ENCODE assay signal across 8 cellular contexts in the genomic region with DNA sequence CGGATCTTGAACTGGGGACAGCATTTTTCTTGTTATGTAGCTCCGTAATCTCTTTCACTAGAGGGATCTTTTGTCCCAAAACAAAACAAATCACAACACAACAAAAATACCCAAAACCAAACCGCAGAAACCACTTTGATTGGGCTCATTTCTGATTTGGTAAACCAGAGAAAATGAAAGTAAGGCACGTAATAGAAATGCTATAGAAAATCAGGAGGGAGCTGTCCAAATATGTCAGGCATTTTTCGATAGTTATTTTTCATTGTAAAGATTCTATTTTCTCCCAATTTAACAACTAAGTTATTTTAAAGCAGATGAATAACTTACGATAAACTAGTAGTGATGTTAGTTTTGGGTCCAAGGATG. TPM values are rescaled to one million over a fixed set of nuclear protein-coding genes. Genes with fewer than 3 reads are reported as not detected.
DNase-seq lines count a peak whose midpoint lies in the region; ATAC-seq and TF ChIP-seq lines count a peak whose summit lies in the region.
"Had no signal": no experiment of that assay in that cellular context is flagged by ENCODE, and none has a peak within 500 bp of the region (broad histone marks: within the 10 kb centered on the region; RNA-seq: fewer than 3 reads in every experiment).

No MANE protein-coding gene starts in this region.

- H3K4me1 Mint-ChIP-seq in activated CD4-positive, alpha-beta memory T cell treated with anti-CD3 and anti-CD28 coated beads for 36 hours (ENCODE audit: low read depth), result peaks cover 16% of the 10 kb centered on the region

- H3K4me3 Mint-ChIP-seq in activated CD4-positive, alpha-beta memory T cell treated with anti-CD3 and anti-CD28 coated beads for 36 hours, result peak overlapping the region; percentile 64

- no peaks in the 10 kb centered on the region for H3K36me3 Mint-ChIP-seq in activated CD4-positive, alpha-beta memory T cell treated with anti-CD3 and anti-CD28 coated beads for 36 hours

- H3K79me2 ChIP-seq in smooth muscle cell (ENCODE audit: low read depth), result no peaks in the 10 kb centered on the region

- H3K36me3 ChIP-seq in HAP-1 (replicated peaks), result no peaks in the 10 kb centered on the region
- no peaks in the 10 kb centered on the region for H3K36me3 ChIP-seq in smooth muscle cell (ENCODE audit: low read depth)

- peak overlapping the region; percentile 52 for H3K4me3 ChIP-seq in HAP-1
- peak overlapping the region; percentile 93 for H3K4me3 ChIP-seq in smooth muscle cell

- POLR2A ChIA-PET in activated CD4-positive, alpha-beta memory T cell treated with anti-CD3 and anti-CD28 coated beads for 36 hours (lab: Charles Lee), result no interaction called here

- H2AFZ ChIP-seq in smooth muscle cell (ENCODE audit: low read depth), result peak overlapping the region; percentile 19

- peak overlapping the region; percentile 97 for H3K4me2 ChIP-seq in smooth muscle cell

- no peak overlapping the region for H3K27ac Mint-ChIP-seq in activated CD4-positive, alpha-beta memory T cell treated with anti-CD3 and anti-CD28 coated beads for 36 hours

- intact Hi-C loops in activated CD4-positive, alpha-beta memory T cell treated with anti-CD3 and anti-CD28 coated beads for 36 hours (cut with micrococcal nuclease), result loop anchor here (10.0 kb wide), 1 partner anchor 820 kb away; no protein-coding TSS in a partner anchor

- WGBS in smooth muscle cell (ENCODE audit: low lambda C conversion rate), result 32% methylated on average over 6 of the region's 6 CpGs

- H3K4me1 ChIP-seq in HAP-1, result peaks cover 2% of the 10 kb centered on the region; the same call in 1 of the 2 replicates
- peaks cover 4% of the 10 kb centered on the region for H3K4me1 ChIP-seq in smooth muscle cell (ENCODE audit: low read depth)

- H3F3A ChIP-seq in smooth muscle cell (ENCODE audit: low read depth), result no peaks in the 10 kb centered on the region

- H3K27ac ChIP-seq in smooth muscle cell (ENCODE audit: low read depth), result no peak overlapping the region

- H3K9ac ChIP-seq in smooth muscle cell (ENCODE audit: low read depth), result no peak overlapping the region

- no peaks in the 10 kb centered on the region for H3K9me3 ChIP-seq in HAP-1
- H3K9me3 ChIP-seq in smooth muscle cell (replicated peaks; ENCODE audit: low read depth), result no peaks in the 10 kb centered on the region

- H3K9me3 Mint-ChIP-seq in activated CD4-positive, alpha-beta memory T cell treated with anti-CD3 and anti-CD28 coated beads for 36 hours, result no peaks in the 10 kb centered on the region

- peaks cover 37% of the 10 kb centered on the region for H3K27me3 Mint-ChIP-seq in activated CD4-positive, alpha-beta memory T cell treated with anti-CD3 and anti-CD28 coated beads for 36 hours

- peak in 1 of 2 experiments; percentile 38 for DNase-seq in HAP-1 (ENCODE audit: low spot score in 2 of 2)
- DNase-seq in activated CD4-positive, alpha-beta memory T cell treated with anti-CD3 and anti-CD28 coated beads for 36 hours, result no peak
- DNase-seq in glomerular endothelial cell (ENCODE audit: extremely low read depth, low read depth, low spot score), result peak; percentile 10
- no peak for DNase-seq in smooth muscle cell (lab: John Stamatoyannopoulos, UW; ENCODE audit: unreplicated experiment)
- no peak for DNase-seq in SIG-M5 (lab: John Stamatoyannopoulos, UW)
- DNase-seq: NCI-H774 had no signal

- TF ChIP-seq CTCF in smooth muscle cell (IDR thresholded peaks at IDR 0.05; ENCODE audit: borderline replicate concordance, insufficient read depth, poor library complexity, severe bottlenecking), result no peak

- CTCF ChIA-PET in activated CD4-positive, alpha-beta memory T cell treated with anti-CD3 and anti-CD28 coated beads for 36 hours (lab: Charles Lee), result no interaction called here

- H3K27me3 ChIP-seq in HAP-1 (ENCODE audit: low read depth) (0 out of 2 replicates have a peak, but pooled peaks cover 7% of the 10 kb centered on the region), smooth muscle cell (ENCODE audit: low read depth) (peaks cover 16% of the 10 kb centered on the region)

- in situ Hi-C loops in HAP-1 (cut with MboI; ENCODE audit: low sequenced_read_pairs), result no loop called here

- ATAC-seq in GM19395 (IDR thresholded peaks at IDR 0.05; ENCODE audit: unreplicated experiment) (no peak), HG03135 (IDR thresholded peaks at IDR 0.05; ENCODE audit: unreplicated experiment) (no peak)

- no peaks in the 10 kb centered on the region for H4K20me1 ChIP-seq in smooth muscle cell (ENCODE audit: low read depth)

RNA-seq across cellular contexts. Expression of gene B3GALT1, which starts 2.0 kb away (rescaled TPM):
- total RNA-seq in activated CD4-positive, alpha-beta memory T cell treated with anti-CD3 and anti-CD28 coated beads for 36 hours, result not detected
- total RNA-seq in glomerular endothelial cell (0.53 and 1.2 TPM in 2 replicates), smooth muscle cell (0.22 and 0.72 TPM in 2 replicates)
- polyA plus RNA-seq in smooth muscle cell, result 0.09 and 0.19 TPM in 2 replicates
